Comparison of ENCODE assay signal across 7 cellular contexts in the genomic region with DNA sequence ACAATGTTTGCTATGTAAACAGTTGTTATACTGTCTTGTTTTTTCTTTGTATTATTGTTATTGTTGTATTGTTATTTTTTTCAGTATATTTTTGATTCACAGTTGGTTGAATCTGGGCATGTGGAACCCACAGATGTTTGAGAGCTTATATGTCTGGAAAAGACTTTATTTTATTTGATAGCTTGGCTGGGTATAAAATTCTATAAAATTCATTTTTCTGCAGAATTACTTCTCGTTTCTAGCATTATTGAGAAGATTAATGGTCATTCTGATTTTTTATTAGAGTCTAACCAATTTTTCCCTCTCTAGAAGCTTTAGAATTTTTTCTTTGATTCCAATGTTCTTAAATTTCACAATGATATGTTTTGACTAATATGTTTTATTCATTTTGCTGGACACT.
"Had no signal": no experiment of that assay in that cellular context is flagged by ENCODE, and none has a peak within 500 bp of the region (broad histone marks: within the 10 kb centered on the region; RNA-seq: fewer than 3 reads in every experiment).

No MANE protein-coding gene starts in this region.

- ATAC-seq: GM23338, HCT116 had no signal

- H3K4me2 ChIP-seq: GM23338 had no signal

- H3K4me3 ChIP-seq: GM23338, HAP-1 had no signal

- H2AFZ ChIP-seq: GM23338 had no signal

- H3K4me1 ChIP-seq: HAP-1 had no signal

- H3K36me3 ChIP-seq: HAP-1 had no signal

- FAIRE-seq: H1, HTR-8/SVneo had no signal

- DNase-seq: H7, KG1 had no signal
